Comparison of ENCODE assay signal across 25 cellular contexts in genomic region chr22:47171441-47172221, GRCh38.
DNase-seq lines count a peak whose midpoint lies in the region; ATAC-seq, FAIRE-seq and TF ChIP-seq lines count a peak whose summit lies in the region.
"Had no signal": no experiment of that assay in that cellular context is flagged by ENCODE, and none has a peak within 500 bp of the region (broad histone marks: within the 10 kb centered on the region; RNA-seq: fewer than 3 reads in every experiment).

No MANE protein-coding gene starts in this region.

- intact Hi-C loops in CD14-positive monocyte (cut with micrococcal nuclease), result no loop called here
- intact Hi-C loops in posterior vena cava (cut with DNase I), result no loop called here
- intact Hi-C loops in stomach (cut with DNase I; ENCODE audit: low total_unique reads), result no loop called here

- H3K36me3 Mint-ChIP-seq in CD14-positive monocyte, result peaks cover 37 to 56% of the 10 kb centered on the region in 2 donors
- H3K36me3 Mint-ChIP-seq in endodermal cell (ENCODE audit: low read depth), result peaks cover 26% of the 10 kb centered on the region

- no peak for ATAC-seq in activated CD4-positive, CD25-positive, alpha-beta regulatory T cell treated with anti-CD3 and anti-CD28 coated beads, Interleukin-2, amount 50 U/mL, for 24 hours
- ATAC-seq: activated CD8-positive, alpha-beta T cell treated with anti-CD3 and anti-CD28 coated beads for 36 hours; Panc1 had no signal

- no peak for TF ChIP-seq POLR2A in stomach (IDR thresholded peaks at IDR 0.05)

- H3K4me3 ChIP-seq in endodermal cell (ENCODE audit: low read length) (no peak overlapping the region), stomach (no peak overlapping the region)
- H3K4me3 ChIP-seq: hepatocyte, skin epidermis, upper lobe of left lung had no signal

- H3K9me3 Mint-ChIP-seq in CD14-positive monocyte (peaks cover 15 to 30% (median 24%) of the 10 kb centered on the region in 7 donors), endodermal cell (peaks cover 10% of the 10 kb centered on the region)
- H3K9me3 Mint-ChIP-seq: activated B cell treated with CpG ODN at 0.5 μM for 24 hours; stimulated activated naive CD8-positive, alpha-beta T cell treated with anti-CD3 and anti-CD28 coated beads, Interleukin-15, Interleukin-2, amounts not matched to agents 100 ng/mL and 50 ng/mL, for 24 hours had no signal

- H3K36me3 ChIP-seq in endodermal cell (ENCODE audit: control insufficient read depth, insufficient read depth, low read length) (no peaks in the 10 kb centered on the region), stomach (peaks cover 0 to 71% (median 66%) of the 10 kb centered on the region in 4 donors)

- WGBS in endodermal cell (ENCODE audit: insufficient coverage in 1 of 2, insufficient read length in 1 of 2), 2 experiments, result 96 to 97% methylated on average over 11 to 20 of the region's 20 CpGs
- 88 to 93% (median 93%) methylated on average over 9 to 20 of the region's 20 CpGs for WGBS in stomach, 5 donors

- H3K4me1 ChIP-seq in endodermal cell (ENCODE audit: control insufficient read depth, insufficient read depth, low read length) (no peaks in the 10 kb centered on the region), stomach (no peaks in the 10 kb centered on the region)
- H3K4me1 ChIP-seq: parathyroid adenoma had no signal

- no peaks in the 10 kb centered on the region for H3K27me3 Mint-ChIP-seq in CD14-positive monocyte (ENCODE audit: low read depth in 3 of 3)
- no peaks in the 10 kb centered on the region for H3K27me3 Mint-ChIP-seq in endodermal cell (ENCODE audit: insufficient read depth)
- H3K27me3 Mint-ChIP-seq: activated B cell treated with CpG ODN at 0.5 μM for 24 hours; activated CD8-positive, alpha-beta T cell treated with anti-CD3 and anti-CD28 coated beads for 36 hours; B cell; naive B cell; stimulated activated naive CD8-positive, alpha-beta T cell treated with anti-CD3 and anti-CD28 coated beads, Interleukin-15, Interleukin-2, amounts not matched to agents 100 ng/mL and 50 ng/mL, for 24 hours had no signal

- H3K27ac ChIP-seq in endodermal cell (ENCODE audit: low read depth, low read length) (no peak overlapping the region), stomach (no peak overlapping the region)
- H3K27ac ChIP-seq: 22Rv1, epithelial cell of prostate, hepatocyte, parathyroid adenoma, skin epidermis, upper lobe of left lung had no signal

- no peak for TF ChIP-seq CTCF in CD14-positive monocyte (IDR thresholded peaks at IDR 0.05)
- TF ChIP-seq CTCF in endodermal cell (conservative IDR thresholded peaks at IDR 0.05), result no peak
- no peak for TF ChIP-seq CTCF in D721Med (IDR thresholded peaks at IDR 0.05; ENCODE audit: insufficient read depth, missing control alignments)
- no peak for TF ChIP-seq CTCF in GM13976 (IDR thresholded peaks at IDR 0.05; ENCODE audit: borderline replicate concordance, control extremely low read depth, extremely low read depth, insufficient read depth, missing control alignments)
- no peak for TF ChIP-seq CTCF in stomach (IDR thresholded peaks at IDR 0.05)

- H3K4me3 Mint-ChIP-seq in CD14-positive monocyte (no peak overlapping the region), endodermal cell (no peak overlapping the region)
- H3K4me3 Mint-ChIP-seq: activated B cell treated with CpG ODN at 0.5 μM for 24 hours; activated CD8-positive, alpha-beta T cell treated with anti-CD3 and anti-CD28 coated beads for 36 hours; B cell; HFFc6; stimulated activated naive CD8-positive, alpha-beta T cell treated with anti-CD3 and anti-CD28 coated beads, Interleukin-15, Interleukin-2, amounts not matched to agents 100 ng/mL and 50 ng/mL, for 24 hours had no signal

- peak overlapping the region in 1 of 7 donors; percentile 37 for H3K27ac Mint-ChIP-seq in CD14-positive monocyte
- H3K27ac Mint-ChIP-seq in endodermal cell, result no peak overlapping the region
- H3K27ac Mint-ChIP-seq: activated B cell treated with CpG ODN at 0.5 μM for 24 hours; activated CD8-positive, alpha-beta T cell treated with anti-CD3 and anti-CD28 coated beads for 36 hours; B cell; HFFc6; stimulated activated naive CD8-positive, alpha-beta T cell treated with anti-CD3 and anti-CD28 coated beads, Interleukin-15, Interleukin-2, amounts not matched to agents 100 ng/mL and 50 ng/mL, for 24 hours had no signal

- H3K9me3 ChIP-seq in endodermal cell (ENCODE audit: control insufficient read depth, low read length) (peaks cover 10% of the 10 kb centered on the region), stomach (no peaks in the 10 kb centered on the region)
- H3K9me3 ChIP-seq: upper lobe of left lung had no signal

- in situ Hi-C loops in GM13976 (cut with MboI; ENCODE audit: low sequenced_read_pairs, unreplicated experiment), result no loop called here

- H3K27me3 ChIP-seq in endodermal cell (ENCODE audit: control insufficient read depth, insufficient read depth, low read length, poor library complexity, severe bottlenecking) (no peaks in the 10 kb centered on the region), stomach (no peaks in the 10 kb centered on the region)
- H3K27me3 ChIP-seq: hepatocyte, upper lobe of left lung had no signal

- no peak overlapping the region for H3K9ac ChIP-seq in endodermal cell (ENCODE audit: extremely low read depth, low read length, poor library complexity, severe bottlenecking)
- H3K9ac ChIP-seq: parathyroid adenoma had no signal

- peak; percentile 25 for DNase-seq in activated CD4-positive, CD25-positive, alpha-beta regulatory T cell treated with anti-CD3 and anti-CD28 coated beads, Interleukin-2, amount 50 U/mL, for 72 hours
- peak; percentile 22 for DNase-seq in CD14-positive monocyte (ENCODE audit: low spot score)
- peak; percentile 33 for DNase-seq in endodermal cell
- peak; percentile 68 for DNase-seq in posterior vena cava (ENCODE audit: low spot score)
- DNase-seq in D721Med (ENCODE audit: insufficient read length, low spot score), result no peak
- DNase-seq in GM13976 (ENCODE audit: low spot score), result no peak
- DNase-seq in stomach, result no peak
- DNase-seq: activated B cell treated with CpG ODN at 0.5 μM for 24 hours; activated CD8-positive, alpha-beta T cell treated with anti-CD3 and anti-CD28 coated beads for 36 hours; HFFc6; naive B cell; NCI-H1105 treated with DMSO at 0.1 percent for 48 hours; NCI-H2081; NCI-H446 treated with DMSO at 0.1 percent for 48 hours had no signal

- TF ChIP-seq EP300 in stomach (IDR thresholded peaks at IDR 0.05), result no peak

- peaks cover 2% of the 10 kb centered on the region for H3K4me1 Mint-ChIP-seq in CD14-positive monocyte
- H3K4me1 Mint-ChIP-seq in endodermal cell, result no peaks in the 10 kb centered on the region
- H3K4me1 Mint-ChIP-seq: activated B cell treated with CpG ODN at 0.5 μM for 24 hours, B cell had no signal

- no peak for FAIRE-seq in D721Med (lab: Jason Lieb, UNC)
- FAIRE-seq: bronchial epithelial cell had no signal

Comparison
In these comparisons a context has a peak if more than half of its experiments do, and no peak if none do; other contexts are left out.
1. DNase-seq: peak in activated CD4-positive, CD25-positive, alpha-beta regulatory T cell treated with anti-CD3 and anti-CD28 coated beads, Interleukin-2, amount 50 U/mL, for 72 hours (single experiment), CD14-positive monocyte (single experiment), endodermal cell (single experiment) and posterior vena cava (single experiment); none in D721Med (single experiment), GM13976 (single experiment) and stomach (single experiment).